Comparison of ENCODE assay signal across 14 cellular contexts in the genomic region with DNA sequence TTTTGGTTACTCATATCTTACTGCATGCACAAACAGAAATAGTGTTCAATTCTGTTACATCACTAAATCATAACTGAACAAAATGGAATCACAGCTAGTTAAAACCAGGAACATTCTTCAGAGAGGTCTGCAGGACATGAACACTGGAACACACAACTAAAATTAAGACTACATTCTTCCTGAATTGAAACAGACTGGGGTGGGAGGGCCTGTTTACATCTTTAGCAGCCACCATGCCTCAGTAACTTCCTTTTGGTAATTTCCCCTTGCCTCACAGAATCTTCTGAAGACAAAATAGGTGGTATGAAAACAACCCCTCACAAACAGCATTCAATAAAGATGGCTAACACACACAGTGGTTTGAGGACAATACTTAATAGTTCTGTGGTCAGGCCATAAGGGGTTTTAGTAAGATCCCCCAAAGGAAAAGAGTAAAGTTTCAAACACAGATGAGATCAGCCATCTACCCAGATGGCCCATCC. TPM values are rescaled to one million over a fixed set of nuclear protein-coding genes. Genes with fewer than 3 reads are reported as not detected.
A peak's percentile ranks its signal among the peaks of the same experiment; 100 is the strongest.
DNase-seq lines count a peak whose midpoint lies in the region; ATAC-seq and TF ChIP-seq lines count a peak whose summit lies in the region.
"Had no signal": no experiment of that assay in that cellular context is flagged by ENCODE, and none has a peak within 500 bp of the region (broad histone marks: within the 10 kb centered on the region; RNA-seq: fewer than 3 reads in every experiment).

No MANE protein-coding gene starts in this region.

- H3K4me1 ChIP-seq in CD8-positive, alpha-beta memory T cell (ENCODE audit: insufficient read depth, low read length): peaks cover 49% of the 10 kb centered on the region
- peaks cover 7 to 9% of the 10 kb centered on the region in 2 donors for H3K4me1 ChIP-seq in gastrocnemius medialis
- H3K4me1 ChIP-seq in A673 (ENCODE audit: insufficient read depth, low read length, poor library complexity, severe bottlenecking): no peaks in the 10 kb centered on the region
- peaks cover under 1 to 13% (median 5%) of the 10 kb centered on the region in 3 donors for H3K4me1 ChIP-seq in esophagus squamous epithelium
- H3K4me1 ChIP-seq: parathyroid adenoma had no signal

- no peaks in the 10 kb centered on the region for H3K27me3 ChIP-seq in CD8-positive, alpha-beta memory T cell (ENCODE audit: insufficient read depth, low read length, poor library complexity, severe bottlenecking)
- H3K27me3 ChIP-seq in gastrocnemius medialis (no peaks in the 10 kb centered on the region), A673 (replicated peaks; ENCODE audit: insufficient read depth, low read depth, low read length, poor library complexity) (no peaks in the 10 kb centered on the region), esophagus squamous epithelium (no peaks in the 10 kb centered on the region)

- BruUV-seq in A673 (replicated peaks; lab: Mats Ljungman, UMichigan): no TSS peak

- peaks cover 18 to 84% (median 34%) of the 10 kb centered on the region in 3 donors for H3K36me3 Mint-ChIP-seq in CD8-positive, alpha-beta memory T cell
- H3K36me3 Mint-ChIP-seq in activated CD4-positive, alpha-beta memory T cell treated with anti-CD3 and anti-CD28 coated beads, Interleukin-2, amount 10 ng/mL, durations not matched to agents 7 days and 5 days (ENCODE audit: low read depth): peaks cover 83% of the 10 kb centered on the region
- H3K36me3 Mint-ChIP-seq in naive B cell: peaks cover 26 to 30% of the 10 kb centered on the region in 2 donors

- no peaks in the 10 kb centered on the region for H3K9me3 Mint-ChIP-seq in CD8-positive, alpha-beta memory T cell
- no peaks in the 10 kb centered on the region for H3K9me3 Mint-ChIP-seq in activated CD4-positive, alpha-beta memory T cell treated with anti-CD3 and anti-CD28 coated beads, Interleukin-2, amount 10 ng/mL, durations not matched to agents 7 days and 5 days
- H3K9me3 Mint-ChIP-seq in naive B cell: peaks cover 0 to 4% (median 0%) of the 10 kb centered on the region in 7 donors
- H3K9me3 Mint-ChIP-seq: brain, HFFc6 had no signal

- peaks cover 50% of the 10 kb centered on the region for H3K36me3 ChIP-seq in CD8-positive, alpha-beta memory T cell (ENCODE audit: insufficient read depth, low read length)
- peaks cover 6 to 78% of the 10 kb centered on the region in 2 donors for H3K36me3 ChIP-seq in gastrocnemius medialis
- H3K36me3 ChIP-seq in A673 (ENCODE audit: insufficient read depth, low read length, poor library complexity, severe bottlenecking): peaks cover 75% of the 10 kb centered on the region
- peaks cover 12 to 84% (median 46%) of the 10 kb centered on the region in 3 donors for H3K36me3 ChIP-seq in esophagus squamous epithelium

- no peak for TF ChIP-seq CTCF in gastrocnemius medialis (IDR thresholded peaks at IDR 0.05 in 4 of 5, conservative IDR thresholded peaks at IDR 0.05 in 1 of 5)
- no peak for TF ChIP-seq CTCF in A673 (conservative IDR thresholded peaks at IDR 0.05; ENCODE audit: low read depth, low read length)
- TF ChIP-seq CTCF in esophagus squamous epithelium (IDR thresholded peaks at IDR 0.05): no peak

- CTCF ChIA-PET in CD8-positive, alpha-beta memory T cell (lab: Charles Lee): no interaction called here
- CTCF ChIA-PET in activated CD4-positive, alpha-beta memory T cell treated with anti-CD3 and anti-CD28 coated beads, Interleukin-2, amount 10 ng/mL, durations not matched to agents 7 days and 5 days (lab: Charles Lee): interaction anchor here (0.7 kb wide), 1 partner anchor 22 kb away, joined by 3 read pairs; no protein-coding TSS in a partner anchor
- CTCF ChIA-PET in A673 (lab: Charles Lee): no interaction called here

- POLR2A ChIA-PET in CD8-positive, alpha-beta memory T cell (lab: Charles Lee): no interaction called here
- POLR2A ChIA-PET in activated CD4-positive, alpha-beta memory T cell treated with anti-CD3 and anti-CD28 coated beads, Interleukin-2, amount 10 ng/mL, durations not matched to agents 7 days and 5 days (lab: Charles Lee): interaction anchor here (1.3 kb wide), 1 partner anchor 46 kb away, joined by 3 read pairs; no protein-coding TSS in a partner anchor
- POLR2A ChIA-PET in A673 (lab: Charles Lee; ENCODE audit: low non-redundant PET): no interaction called here

- TF ChIP-seq POLR2A in gastrocnemius medialis (IDR thresholded peaks at IDR 0.05) (no peak), esophagus squamous epithelium (IDR thresholded peaks at IDR 0.05) (no peak)

- peak overlapping the region; percentile 21 to 68 (median 60) for H3K4me3 Mint-ChIP-seq in CD8-positive, alpha-beta memory T cell
- H3K4me3 Mint-ChIP-seq in activated CD4-positive, alpha-beta memory T cell treated with anti-CD3 and anti-CD28 coated beads, Interleukin-2, amount 10 ng/mL, durations not matched to agents 7 days and 5 days: no peak overlapping the region
- peak overlapping the region; percentile 69 to 91 (median 86) for H3K4me3 Mint-ChIP-seq in naive B cell
- H3K4me3 Mint-ChIP-seq: HFFc6 had no signal

- intact Hi-C loops in gastrocnemius medialis (cut with DNase I; ENCODE audit: low total_unique reads): no loop called here
- intact Hi-C loops in A673 (cut with micrococcal nuclease; ENCODE audit: unreplicated experiment): no loop called here
- intact Hi-C loops in esophagus squamous epithelium (cut with DNase I): no loop called here

- H3K4me1 Mint-ChIP-seq in CD8-positive, alpha-beta memory T cell: peaks cover 56 to 87% (median 58%) of the 10 kb centered on the region in 3 donors
- H3K4me1 Mint-ChIP-seq in activated CD4-positive, alpha-beta memory T cell treated with anti-CD3 and anti-CD28 coated beads, Interleukin-2, amount 10 ng/mL, durations not matched to agents 7 days and 5 days: peaks cover 59% of the 10 kb centered on the region
- H3K4me1 Mint-ChIP-seq in naive B cell: peaks cover 60 to 92% (median 62%) of the 10 kb centered on the region in 3 donors

- H3K4me3 ChIP-seq in CD8-positive, alpha-beta memory T cell (ENCODE audit: low read length): peak overlapping the region; percentile 16
- H3K4me3 ChIP-seq in gastrocnemius medialis (no peak overlapping the region), A673 (ENCODE audit: low read depth, low read length, poor library complexity, severe bottlenecking) (no peak overlapping the region), esophagus squamous epithelium (no peak overlapping the region)

- H3K27ac Mint-ChIP-seq in CD8-positive, alpha-beta memory T cell: peak overlapping the region; percentile 77 to 92 (median 92)
- peak overlapping the region; percentile 84 for H3K27ac Mint-ChIP-seq in activated CD4-positive, alpha-beta memory T cell treated with anti-CD3 and anti-CD28 coated beads, Interleukin-2, amount 10 ng/mL, durations not matched to agents 7 days and 5 days
- peak overlapping the region; percentile 72 to 100 (median 94) for H3K27ac Mint-ChIP-seq in naive B cell
- H3K27ac Mint-ChIP-seq: brain, HFFc6 had no signal

- H3K27ac ChIP-seq in CD8-positive, alpha-beta memory T cell (ENCODE audit: low read depth, low read length): peak overlapping the region; percentile 13
- H3K27ac ChIP-seq in gastrocnemius medialis: no peak overlapping the region
- no peak overlapping the region for H3K27ac ChIP-seq in A673 (ENCODE audit: low read depth, low read length, poor library complexity, severe bottlenecking)
- H3K27ac ChIP-seq in esophagus squamous epithelium: no peak overlapping the region
- H3K27ac ChIP-seq: epithelial cell of prostate, parathyroid adenoma had no signal

- H3K9me3 ChIP-seq in CD8-positive, alpha-beta memory T cell (ENCODE audit: low read length): no peaks in the 10 kb centered on the region
- H3K9me3 ChIP-seq in gastrocnemius medialis (no peaks in the 10 kb centered on the region), A673 (ENCODE audit: low read depth, low read length, poor library complexity, severe bottlenecking) (no peaks in the 10 kb centered on the region), esophagus squamous epithelium (no peaks in the 10 kb centered on the region)

- peak in 2 of 5 donors; percentile 20 to 66 for DNase-seq in CD8-positive, alpha-beta memory T cell
- no peak for DNase-seq in activated CD4-positive, alpha-beta memory T cell treated with anti-CD3 and anti-CD28 coated beads, Interleukin-2, amount 10 ng/mL, durations not matched to agents 7 days and 5 days
- DNase-seq in naive B cell (peak; percentile 55), gastrocnemius medialis (no peak), A673 (ENCODE audit: low spot score) (no peak), esophagus squamous epithelium (lab: John Stamatoyannopoulos, UW) (no peak)
- DNase-seq: HFFc6, hippocampal formation, mesenchymal stem cell had no signal

- in situ Hi-C loops in gastrocnemius medialis (cut with MboI; ENCODE audit: low sequenced_read_pairs in 4 of 4): no loop called here

- H3K27me3 Mint-ChIP-seq in CD8-positive, alpha-beta memory T cell: no peaks in the 10 kb centered on the region
- H3K27me3 Mint-ChIP-seq in activated CD4-positive, alpha-beta memory T cell treated with anti-CD3 and anti-CD28 coated beads, Interleukin-2, amount 10 ng/mL, durations not matched to agents 7 days and 5 days: no peaks in the 10 kb centered on the region
- no peaks in the 10 kb centered on the region for H3K27me3 Mint-ChIP-seq in naive B cell
- H3K27me3 Mint-ChIP-seq: brain had no signal

- ATAC-seq in GM19467 (IDR thresholded peaks at IDR 0.05; ENCODE audit: unreplicated experiment) (peak; percentile 38), naive B cell (ENCODE audit: low read depth in 2 of 2) (peak; percentile 83 to 85), gastrocnemius medialis (no peak), HG03342 (IDR thresholded peaks at IDR 0.05; ENCODE audit: unreplicated experiment) (no peak)

RNA-seq across cellular contexts. Expression of a gene that starts 6.5 kb away (rescaled TPM):
- total RNA-seq in CD8-positive, alpha-beta memory T cell: 10 to 100 TPM; 69.0 to 75.3 TPM
- 16.9 TPM for polyA plus RNA-seq in CD8-positive, alpha-beta memory T cell
- total RNA-seq in activated CD4-positive, alpha-beta memory T cell treated with anti-CD3 and anti-CD28 coated beads, Interleukin-2, amount 10 ng/mL, durations not matched to agents 7 days and 5 days: 10 to 100 TPM; 85.4 to 85.5 TPM
- polyA plus RNA-seq in naive B cell (ENCODE audit: low read depth in 6 of 6): 10 to 100 TPM; 28.6 to 54.3 (median 34.5) TPM
- total RNA-seq in gastrocnemius medialis: 10 to 100 TPM; 19.5 to 29.8 (median 26.5) TPM
- total RNA-seq in A673 (2021): 71.6 and 75.9 TPM in 2 replicates
- total RNA-seq in esophagus squamous epithelium: 10 to 100 TPM; 16.8 to 33.8 (median 19.2) TPM

RNA-seq across cellular contexts. Expression of a gene that starts 13.6 kb away (rescaled TPM):
- total RNA-seq in CD8-positive, alpha-beta memory T cell: 100 to 1,000 TPM; 113 to 123 TPM
- polyA plus RNA-seq in CD8-positive, alpha-beta memory T cell: 55.9 TPM
- 100 to 1,000 TPM; 115 to 133 TPM for total RNA-seq in activated CD4-positive, alpha-beta memory T cell treated with anti-CD3 and anti-CD28 coated beads, Interleukin-2, amount 10 ng/mL, durations not matched to agents 7 days and 5 days
- polyA plus RNA-seq in naive B cell (ENCODE audit: low read depth in 6 of 6): 10 to 100 TPM; 12.8 to 65.6 (median 38.0) TPM
- 10 to 100 TPM in 2 of 4 donors, 1 to 10 TPM in 2; 4.0 to 26.2 (median 11.9) TPM for total RNA-seq in gastrocnemius medialis
- 78.1 and 79.6 TPM in 2 replicates for total RNA-seq in A673 (2021)
- 10 to 100 TPM; 22.4 to 40.6 (median 31.4) TPM for total RNA-seq in esophagus squamous epithelium

Comparison
In these comparisons a context has a peak if more than half of its experiments do, and no peak if none do; other contexts are left out.
1. ATAC-seq: peak in GM19467 (single experiment) and naive B cell (2 of 2); none in gastrocnemius medialis (0 of 2) and HG03342 (single experiment).
2. Peak in every context shown above with its lines, with median percentiles within 50 percentile points of each other: H3K27ac Mint-ChIP-seq.